8 cellular contexts compared by ENCODE assay signal in genomic region chr6:36692220-36692619, GRCh38. TPM values are rescaled to one million over a fixed set of nuclear protein-coding genes. Genes with fewer than 3 reads are reported as not detected.
DNase-seq lines count a peak whose midpoint lies in the region; ATAC-seq and TF ChIP-seq lines count a peak whose summit lies in the region.

No MANE protein-coding gene starts in this region.

- TF ChIP-seq POLR2A in transverse colon (IDR thresholded peaks at IDR 0.05) (no peak), erythroblast (IDR thresholded peaks at IDR 0.05; ENCODE audit: low read length) (no peak), prostate gland (IDR thresholded peaks at IDR 0.05) (no peak)

- TF ChIP-seq EP300 in transverse colon (IDR thresholded peaks at IDR 0.05; ENCODE audit: low read depth), result no peak

- DNase-seq in Right ventricle myocardium inferior (ENCODE audit: missing footprints) (peak; percentile 74), right atrium auricular region (ENCODE audit: low spot score) (no peak), transverse colon (peak; percentile 38), erythroblast (lab: John Stamatoyannopoulos, UW) (no peak), NCI-H1694 treated with DMSO at 0.1 percent for 48 hours (lab: John Stamatoyannopoulos, UW) (no peak), prostate gland (ENCODE audit: low spot score) (no peak)
- peak; percentile 52 for DNase-seq in activated T-helper 2 cell treated with anti-CD3 and anti-CD28 coated beads, Interferon-gamma antibody, Interleukin-2, Interleukin-4, amounts not matched to agents 10 μg/mL and 5 μg/mL and 100 μg/mL, durations not matched to agents 14 hours and 24 hours and 36 hours (ENCODE audit: low spot score)

- peaks cover 6% of the 10 kb centered on the region for H3K36me3 ChIP-seq in right atrium auricular region
- peaks cover 0 to 2% (median 0%) of the 10 kb centered on the region in 4 donors for H3K36me3 ChIP-seq in transverse colon
- H3K36me3 ChIP-seq in prostate gland, result no peaks in the 10 kb centered on the region

- no peaks in the 10 kb centered on the region for H3K9me3 Mint-ChIP-seq in IgD-negative memory B cell
- H3K9me3 Mint-ChIP-seq in activated T-helper 2 cell treated with anti-CD3 and anti-CD28 coated beads, Interferon-gamma antibody, Interleukin-2, Interleukin-4, amounts not matched to agents 10 μg/mL and 5 μg/mL and 100 μg/mL, durations not matched to agents 14 hours and 24 hours and 36 hours, result peaks cover 4% of the 10 kb centered on the region

- H3K9me3 ChIP-seq in right atrium auricular region (no peaks in the 10 kb centered on the region), transverse colon (no peaks in the 10 kb centered on the region), prostate gland (no peaks in the 10 kb centered on the region)

- intact Hi-C loops in Right ventricle myocardium inferior (cut with DNase I) (no loop called here), transverse colon (cut with DNase I; ENCODE audit: low total_unique reads) (no loop called here), prostate gland (cut with DNase I) (no loop called here)
- intact Hi-C loops in activated T-helper 2 cell treated with anti-CD3 and anti-CD28 coated beads, Interferon-gamma antibody, Interleukin-2, Interleukin-4, amounts not matched to agents 10 μg/mL and 5 μg/mL and 100 μg/mL, durations not matched to agents 14 hours and 24 hours and 36 hours (cut with micrococcal nuclease), result no loop called here

- H3K36me3 Mint-ChIP-seq in IgD-negative memory B cell, result peaks cover 3% of the 10 kb centered on the region
- no peaks in the 10 kb centered on the region for H3K36me3 Mint-ChIP-seq in activated T-helper 2 cell treated with anti-CD3 and anti-CD28 coated beads, Interferon-gamma antibody, Interleukin-2, Interleukin-4, amounts not matched to agents 10 μg/mL and 5 μg/mL and 100 μg/mL, durations not matched to agents 14 hours and 24 hours and 36 hours (ENCODE audit: low read depth)

- in situ Hi-C loops in transverse colon (cut with MboI; ENCODE audit: low pct_ligation_motif_present in 1 of 4, low pct_unique_long_range_greater_than_20kb in 1 of 4, low sequenced_read_pairs in 3 of 4), result no loop called here

- no peaks in the 10 kb centered on the region for H3K27me3 Mint-ChIP-seq in IgD-negative memory B cell
- H3K27me3 Mint-ChIP-seq in activated T-helper 2 cell treated with anti-CD3 and anti-CD28 coated beads, Interferon-gamma antibody, Interleukin-2, Interleukin-4, amounts not matched to agents 10 μg/mL and 5 μg/mL and 100 μg/mL, durations not matched to agents 14 hours and 24 hours and 36 hours (ENCODE audit: low read depth), result no peaks in the 10 kb centered on the region

- H3K27me3 ChIP-seq in right atrium auricular region, result no peaks in the 10 kb centered on the region
- no peaks in the 10 kb centered on the region for H3K27me3 ChIP-seq in transverse colon
- H3K27me3 ChIP-seq in prostate gland (replicated peaks; ENCODE audit: insufficient read depth), result no peaks in the 10 kb centered on the region

- H3K4me3 Mint-ChIP-seq in IgD-negative memory B cell, result peak overlapping the region in 3 of 4 donors; percentile 68 to 83 (median 81)
- no peak overlapping the region for H3K4me3 Mint-ChIP-seq in activated T-helper 2 cell treated with anti-CD3 and anti-CD28 coated beads, Interferon-gamma antibody, Interleukin-2, Interleukin-4, amounts not matched to agents 10 μg/mL and 5 μg/mL and 100 μg/mL, durations not matched to agents 14 hours and 24 hours and 36 hours (ENCODE audit: low read depth)

- TF ChIP-seq CTCF in right atrium auricular region (IDR thresholded peaks at IDR 0.05), result no peak
- TF ChIP-seq CTCF in transverse colon (IDR thresholded peaks at IDR 0.05), result no peak
- no peak for TF ChIP-seq CTCF in prostate gland (IDR thresholded peaks at IDR 0.05)

- peak; percentile 43 for ATAC-seq in Right ventricle myocardium inferior

- peak overlapping the region; percentile 93 to 99 (median 94) for H3K27ac Mint-ChIP-seq in IgD-negative memory B cell
- no peak overlapping the region for H3K27ac Mint-ChIP-seq in activated T-helper 2 cell treated with anti-CD3 and anti-CD28 coated beads, Interferon-gamma antibody, Interleukin-2, Interleukin-4, amounts not matched to agents 10 μg/mL and 5 μg/mL and 100 μg/mL, durations not matched to agents 14 hours and 24 hours and 36 hours

- H3K4me1 ChIP-seq in right atrium auricular region (peaks cover 0 to 19% of the 10 kb centered on the region in 2 donors), transverse colon (peaks cover 0 to 12% (median 7%) of the 10 kb centered on the region in 4 donors), prostate gland (replicated peaks) (no peaks in the 10 kb centered on the region)

- H3K4me1 Mint-ChIP-seq in IgD-negative memory B cell, result peaks cover 64 to 66% (median 64%) of the 10 kb centered on the region in 3 donors
- peaks cover 50% of the 10 kb centered on the region for H3K4me1 Mint-ChIP-seq in activated T-helper 2 cell treated with anti-CD3 and anti-CD28 coated beads, Interferon-gamma antibody, Interleukin-2, Interleukin-4, amounts not matched to agents 10 μg/mL and 5 μg/mL and 100 μg/mL, durations not matched to agents 14 hours and 24 hours and 36 hours (ENCODE audit: low read depth)

- H3K4me3 ChIP-seq in right atrium auricular region (no peak overlapping the region), transverse colon (no peak overlapping the region), prostate gland (no peak overlapping the region)

- H3K27ac ChIP-seq in right atrium auricular region, result no peak overlapping the region
- peak overlapping the region in 1 of 4 donors; percentile 4 for H3K27ac ChIP-seq in transverse colon
- no peak overlapping the region for H3K27ac ChIP-seq in prostate gland

- WGBS in transverse colon (ENCODE audit: low coverage in 1 of 2), 2 donors, result 57% methylated on average over 3 of the region's 3 CpGs; no CpG with 5 or more reads in 1 of the 2 donors
- WGBS in prostate gland, result 84% methylated on average over 3 of the region's 3 CpGs

RNA-seq across cellular contexts. Expression of gene RAB44, which starts 5.4 kb away (rescaled TPM):
- total RNA-seq in Right ventricle myocardium inferior (0.08 TPM), right atrium auricular region (under 1 TPM in 1 of 2 donors, not detected in 1; 0.12 TPM), transverse colon (1 to 10 TPM in 1 of 4 donors, under 1 TPM in 3; 0.14 to 1.1 (median 0.46) TPM), prostate gland (under 1 TPM; 0.14 to 0.45 TPM)
- polyA plus RNA-seq in IgD-negative memory B cell, result not detected
- not detected in 2 replicates for total RNA-seq in activated T-helper 2 cell treated with anti-CD3 and anti-CD28 coated beads, Interferon-gamma antibody, Interleukin-2, Interleukin-4, amounts not matched to agents 10 μg/mL and 5 μg/mL and 100 μg/mL, durations not matched to agents 14 hours and 24 hours and 36 hours

RNA-seq across cellular contexts. Expression of gene CDKN1A, which starts 13.7 kb away (rescaled TPM):
- total RNA-seq in Right ventricle myocardium inferior (63.8 TPM), right atrium auricular region (100 to 1,000 TPM in 1 of 2 donors, 10 to 100 TPM in 1; 63.8 to 128 TPM), transverse colon (100 to 1,000 TPM in 3 of 4 donors, 10 to 100 TPM in 1; 34.6 to 613 (median 264) TPM), prostate gland (100 to 1,000 TPM in 1 of 2 donors, 10 to 100 TPM in 1; 69.7 to 148 TPM)
- polyA plus RNA-seq in IgD-negative memory B cell, result 81.1 TPM
- total RNA-seq in activated T-helper 2 cell treated with anti-CD3 and anti-CD28 coated beads, Interferon-gamma antibody, Interleukin-2, Interleukin-4, amounts not matched to agents 10 μg/mL and 5 μg/mL and 100 μg/mL, durations not matched to agents 14 hours and 24 hours and 36 hours, result 43.9 and 45.3 TPM in 2 replicates

Comparison
In these comparisons a context has a peak if more than half of its experiments do, and no peak if none do; other contexts are left out.
1. DNase-seq: peak in Right ventricle myocardium inferior (single experiment), activated T-helper 2 cell treated with anti-CD3 and anti-CD28 coated beads, Interferon-gamma antibody, Interleukin-2, Interleukin-4, amounts not matched to agents 10 μg/mL and 5 μg/mL and 100 μg/mL, durations not matched to agents 14 hours and 24 hours and 36 hours (single experiment) and transverse colon (single experiment); none in right atrium auricular region (single experiment), erythroblast (0 of 2), NCI-H1694 treated with DMSO at 0.1 percent for 48 hours (single experiment) and prostate gland (single experiment).